25 cellular contexts compared by ENCODE assay signal in genomic region chr12:5479761-5480160, GRCh38. TPM values are rescaled to one million over a fixed set of nuclear protein-coding genes. Genes with fewer than 3 reads are reported as not detected.
DNase-seq lines count a peak whose midpoint lies in the region; TF ChIP-seq lines count a peak whose summit lies in the region.
"Had no signal": no experiment of that assay in that cellular context is flagged by ENCODE, and none has a peak within 500 bp of the region (broad histone marks: within the 10 kb centered on the region; RNA-seq: fewer than 3 reads in every experiment).

No MANE protein-coding gene starts in this region.

- H4K20me1 ChIP-seq in osteoblast (ENCODE audit: insufficient read depth, low read length), result no peaks in the 10 kb centered on the region

- H3K4me2 ChIP-seq in osteoblast (ENCODE audit: insufficient read depth, low read length), result no peak overlapping the region

- peak; percentile 34 for DNase-seq in NCI-H2107 treated with DMSO at 0.1 percent for 48 hours (lab: John Stamatoyannopoulos, UW; ENCODE audit: unreplicated experiment)
- DNase-seq in NCI-H2107 (lab: John Stamatoyannopoulos, UW), result no peak
- peak; percentile 13 for DNase-seq in NT2/D1 (ENCODE audit: low read depth, low spot score)
- no peak for DNase-seq in progenitor cell of endocrine pancreas (ENCODE audit: low spot score, unreplicated experiment)
- no peak for DNase-seq in osteoblast (ENCODE audit: insufficient read length, low spot score, missing footprints)
- DNase-seq in central memory CD4-positive, alpha-beta T cell, result no peak
- no peak for DNase-seq in C1 segment of cervical spinal cord (lab: John Stamatoyannopoulos, UW)
- DNase-seq: activated gamma-delta T cell treated with Interleukin-2 at 50 U/mL for 16 hours; activated naive CD8-positive, alpha-beta T cell treated with anti-CD3 and anti-CD28 coated beads, Interleukin-2, amount 10 ng/mL, durations not matched to agents 7 days and 5 days; activated T-cell treated with anti-CD3 and anti-CD28 coated beads, Interleukin-2, amount 50 U/mL, for 48 hours; Calu3; DND-41; KG1; kidney glomerular epithelial cell; lower lobe of right lung; NCI-H2029 treated with DMSO at 0.1 percent for 48 hours; NCI-H510A; stimulated activated CD4-positive, alpha-beta T cell treated with anti-CD3 and anti-CD28 coated beads, Interleukin-2, amount 100 ng/mL, for 48 hours; T-helper 17 cell; thyroid gland had no signal

- peak overlapping the region; percentile 71 for H3K4me3 Mint-ChIP-seq in progenitor cell of endocrine pancreas (ENCODE audit: low read depth)
- H3K4me3 Mint-ChIP-seq: activated naive CD8-positive, alpha-beta T cell treated with anti-CD3 and anti-CD28 coated beads, Interleukin-2, amount 10 ng/mL, durations not matched to agents 7 days and 5 days; T-helper 17 cell had no signal

- H3K27me3 ChIP-seq in NT2/D1 (ENCODE audit: insufficient read depth, insufficient read length), result no peaks in the 10 kb centered on the region
- H3K27me3 ChIP-seq in iPS-20b (ENCODE audit: insufficient read depth, low read length), result peaks cover 12% of the 10 kb centered on the region
- H3K27me3 ChIP-seq in osteoblast (ENCODE audit: insufficient read depth, low read length), result no peaks in the 10 kb centered on the region
- H3K27me3 ChIP-seq: ascending aorta, thyroid gland, vagina had no signal

- H3K27me3 Mint-ChIP-seq in progenitor cell of endocrine pancreas, result peaks cover 30% of the 10 kb centered on the region
- H3K27me3 Mint-ChIP-seq: activated naive CD8-positive, alpha-beta T cell treated with anti-CD3 and anti-CD28 coated beads, Interleukin-2, amount 10 ng/mL, durations not matched to agents 7 days and 5 days had no signal

- peaks cover 7% of the 10 kb centered on the region for H3K4me1 Mint-ChIP-seq in progenitor cell of endocrine pancreas (ENCODE audit: low read depth)
- H3K4me1 Mint-ChIP-seq: activated naive CD8-positive, alpha-beta T cell treated with anti-CD3 and anti-CD28 coated beads, Interleukin-2, amount 10 ng/mL, durations not matched to agents 7 days and 5 days; T-helper 17 cell had no signal

- H3K36me3 ChIP-seq in NT2/D1 (ENCODE audit: insufficient read depth, insufficient read length, low read length) (peaks cover 17% of the 10 kb centered on the region), iPS-20b (ENCODE audit: insufficient read depth, low read depth, low read length) (no peaks in the 10 kb centered on the region), osteoblast (ENCODE audit: insufficient read depth, low read length) (no peaks in the 10 kb centered on the region)
- H3K36me3 ChIP-seq: lower lobe of right lung, thyroid gland, vagina had no signal

- no peaks in the 10 kb centered on the region for H3K79me2 ChIP-seq in osteoblast (ENCODE audit: insufficient read depth, low read length)

- H3K9me3 Mint-ChIP-seq in progenitor cell of endocrine pancreas (ENCODE audit: low read depth), result no peaks in the 10 kb centered on the region
- H3K9me3 Mint-ChIP-seq: activated naive CD8-positive, alpha-beta T cell treated with anti-CD3 and anti-CD28 coated beads, Interleukin-2, amount 10 ng/mL, durations not matched to agents 7 days and 5 days had no signal

- no peaks in the 10 kb centered on the region for H3K36me3 Mint-ChIP-seq in progenitor cell of endocrine pancreas (ENCODE audit: insufficient read depth)
- H3K36me3 Mint-ChIP-seq: activated naive CD8-positive, alpha-beta T cell treated with anti-CD3 and anti-CD28 coated beads, Interleukin-2, amount 10 ng/mL, durations not matched to agents 7 days and 5 days had no signal

- no peak overlapping the region for H3K4me3 ChIP-seq in NT2/D1 (ENCODE audit: insufficient read length, low read depth)
- peak overlapping the region; percentile 69; the same call in 1 of the 2 replicates for H3K4me3 ChIP-seq in iPS-20b (ENCODE audit: low read length)
- H3K4me3 ChIP-seq in osteoblast (ENCODE audit: insufficient read depth, low read length), result no peak overlapping the region
- H3K4me3 ChIP-seq: ascending aorta, lower lobe of right lung, thyroid gland, vagina had no signal

- H3K9ac ChIP-seq in NT2/D1 (ENCODE audit: insufficient read length, low read depth), result no peak overlapping the region
- no peak overlapping the region; the same call in 1 of the 2 replicates for H3K9ac ChIP-seq in iPS-20b (ENCODE audit: low read depth, low read length)

- no peak for TF ChIP-seq CTCF in progenitor cell of endocrine pancreas (IDR thresholded peaks at IDR 0.05; ENCODE audit: unreplicated experiment)
- TF ChIP-seq CTCF in osteoblast (IDR thresholded peaks at IDR 0.05; ENCODE audit: extremely low read depth, low read depth, low read length), result no peak

- H3K9me3 ChIP-seq in NT2/D1 (ENCODE audit: insufficient read depth, low read length) (no peaks in the 10 kb centered on the region), iPS-20b (ENCODE audit: insufficient read depth, low read depth, low read length) (no peaks in the 10 kb centered on the region), osteoblast (ENCODE audit: low read depth, low read length) (no peaks in the 10 kb centered on the region)
- H3K9me3 ChIP-seq: ascending aorta, lower lobe of right lung, thyroid gland, vagina had no signal

- H3K4me1 ChIP-seq in NT2/D1 (ENCODE audit: insufficient read depth, insufficient read length) (peaks cover 12% of the 10 kb centered on the region), iPS-20b (ENCODE audit: insufficient read depth, low read length) (peaks cover 19% of the 10 kb centered on the region; the same call in 1 of the 2 replicates), osteoblast (ENCODE audit: insufficient read depth, low read length) (no peaks in the 10 kb centered on the region)
- H3K4me1 ChIP-seq: lower lobe of right lung, thyroid gland had no signal

- H2AFZ ChIP-seq in osteoblast (ENCODE audit: low read length), result no peak overlapping the region

- H3K27ac Mint-ChIP-seq in progenitor cell of endocrine pancreas, result no peak overlapping the region
- H3K27ac Mint-ChIP-seq: activated naive CD8-positive, alpha-beta T cell treated with anti-CD3 and anti-CD28 coated beads, Interleukin-2, amount 10 ng/mL, durations not matched to agents 7 days and 5 days; T-helper 17 cell had no signal

- H3K27ac ChIP-seq in iPS-20b (ENCODE audit: low read length) (no peak overlapping the region), osteoblast (ENCODE audit: low read depth, low read length) (no peak overlapping the region)
- H3K27ac ChIP-seq: ascending aorta, coronary artery, lower lobe of right lung, thyroid gland had no signal

RNA-seq across cellular contexts. Expression of gene NTF3, which starts 47.9 kb away (rescaled TPM):
- total RNA-seq in progenitor cell of endocrine pancreas, result 1.2 and 2.4 TPM in 2 replicates
- under 0.01 and 1.1 TPM in 2 replicates for total RNA-seq in osteoblast
- total RNA-seq: activated naive CD8-positive, alpha-beta T cell treated with anti-CD3 and anti-CD28 coated beads, Interleukin-2, amount 10 ng/mL, durations not matched to agents 7 days and 5 days; Calu3; MCF 10A; T-helper 17 cell; thyroid gland had no signal

Comparison
In these comparisons a context has a peak if more than half of its experiments do, and no peak if none do; other contexts are left out.
1. DNase-seq: peak in NCI-H2107 treated with DMSO at 0.1 percent for 48 hours (single experiment) and NT2/D1 (single experiment); none in NCI-H2107 (single experiment), progenitor cell of endocrine pancreas (single experiment), osteoblast (single experiment), central memory CD4-positive, alpha-beta T cell (single experiment) and C1 segment of cervical spinal cord (0 of 14).